In the genomic region with DNA sequence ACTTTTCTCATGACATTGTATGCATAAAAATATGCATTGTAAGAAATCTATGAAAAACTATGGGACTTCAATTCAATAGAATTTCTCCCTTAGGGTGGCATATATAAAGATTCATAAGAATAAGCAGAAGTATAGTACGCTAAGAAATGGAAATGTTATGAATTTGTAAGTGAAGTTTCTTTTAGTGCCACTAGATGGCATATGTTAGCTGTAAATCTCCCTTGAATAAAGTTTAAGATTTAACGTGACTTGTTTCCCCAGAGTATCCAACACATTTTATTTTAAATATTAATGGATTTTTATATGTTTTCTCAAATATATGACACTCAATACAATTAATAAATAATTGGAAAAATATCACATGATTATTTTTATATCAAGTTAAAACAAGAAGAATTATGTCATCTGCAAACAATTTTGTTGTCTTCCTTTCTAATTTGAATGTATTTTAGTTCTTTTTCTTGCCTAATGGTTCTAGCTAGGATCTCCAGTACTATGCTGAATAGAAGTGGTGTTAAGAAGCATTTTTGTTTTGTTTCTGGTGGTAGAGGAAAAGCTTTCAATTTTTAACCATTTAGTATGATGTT, we compare ENCODE assay signal across 8 cellular contexts.
DNase-seq lines count a peak whose midpoint lies in the region; ATAC-seq, FAIRE-seq and TF ChIP-seq lines count a peak whose summit lies in the region.

No MANE protein-coding gene starts in this region.

- H3K27me3 ChIP-seq in KMS-11 (ENCODE audit: insufficient read depth, low read depth), result no peaks in the 10 kb centered on the region

- peaks cover 7% of the 10 kb centered on the region for H3K4me1 ChIP-seq in KMS-11 (ENCODE audit: low read depth, poor library complexity, severe bottlenecking)

- H3K4me2 ChIP-seq in KMS-11, result no peak overlapping the region

- no peak overlapping the region for H3K4me3 ChIP-seq in KMS-11 (IDR thresholded peaks at IDR 0.05; ENCODE audit: insufficient read depth, low read depth, low read length)

- H3K79me2 ChIP-seq in KMS-11 (ENCODE audit: insufficient read depth, low read depth), result no peaks in the 10 kb centered on the region

- ATAC-seq in GM19452 (IDR thresholded peaks at IDR 0.05; ENCODE audit: unreplicated experiment), result no peak

- in situ Hi-C loops in GM13976 (cut with MboI; ENCODE audit: low sequenced_read_pairs, unreplicated experiment), result loop anchor here (25.0 kb wide), 3 partner anchors 480 to 1255 kb away; no protein-coding TSS in a partner anchor

- H3K36me3 ChIP-seq in KMS-11 (ENCODE audit: insufficient read depth), result no peaks in the 10 kb centered on the region

- TF ChIP-seq CTCF in 22Rv1 (IDR thresholded peaks at IDR 0.05) (peak; percentile 85), GM13976 (IDR thresholded peaks at IDR 0.05; ENCODE audit: borderline replicate concordance, control extremely low read depth, extremely low read depth, insufficient read depth, missing control alignments) (peak; percentile 57), KMS-11 (conservative IDR thresholded peaks at IDR 0.05; ENCODE audit: low read depth, low read length) (peak; percentile 79)

- no peaks in the 10 kb centered on the region for H4K20me1 ChIP-seq in KMS-11 (ENCODE audit: insufficient read depth)

- peak; percentile 98 for FAIRE-seq in TTC549 (lab: Jason Lieb, UNC)

- H3K27ac ChIP-seq in 22Rv1 (peak overlapping the region; percentile 60), KMS-11 (no peak overlapping the region)

- DNase-seq in GM13976 (ENCODE audit: low spot score) (peak; percentile 32), inferior parietal cortex (ENCODE audit: extremely low spot score) (peak; percentile 62), C1 segment of cervical spinal cord (lab: John Stamatoyannopoulos, UW) (no peak), activated T-cell treated with anti-CD3 and anti-CD28 coated beads for 4 hours (no peak)

- no peak overlapping the region for H2AFZ ChIP-seq in KMS-11 (ENCODE audit: low read depth)

- no peak overlapping the region for H3K9ac ChIP-seq in KMS-11

Comparison
In these comparisons a context has a peak if more than half of its experiments do, and no peak if none do; other contexts are left out.
1. DNase-seq: peak in GM13976 (single experiment) and inferior parietal cortex (single experiment); none in C1 segment of cervical spinal cord (0 of 14) and activated T-cell treated with anti-CD3 and anti-CD28 coated beads for 4 hours (single experiment).
2. Peak in every context shown above with its lines, with median percentiles within 50 percentile points of each other: CTCF ChIP-seq.